In the genomic region with DNA sequence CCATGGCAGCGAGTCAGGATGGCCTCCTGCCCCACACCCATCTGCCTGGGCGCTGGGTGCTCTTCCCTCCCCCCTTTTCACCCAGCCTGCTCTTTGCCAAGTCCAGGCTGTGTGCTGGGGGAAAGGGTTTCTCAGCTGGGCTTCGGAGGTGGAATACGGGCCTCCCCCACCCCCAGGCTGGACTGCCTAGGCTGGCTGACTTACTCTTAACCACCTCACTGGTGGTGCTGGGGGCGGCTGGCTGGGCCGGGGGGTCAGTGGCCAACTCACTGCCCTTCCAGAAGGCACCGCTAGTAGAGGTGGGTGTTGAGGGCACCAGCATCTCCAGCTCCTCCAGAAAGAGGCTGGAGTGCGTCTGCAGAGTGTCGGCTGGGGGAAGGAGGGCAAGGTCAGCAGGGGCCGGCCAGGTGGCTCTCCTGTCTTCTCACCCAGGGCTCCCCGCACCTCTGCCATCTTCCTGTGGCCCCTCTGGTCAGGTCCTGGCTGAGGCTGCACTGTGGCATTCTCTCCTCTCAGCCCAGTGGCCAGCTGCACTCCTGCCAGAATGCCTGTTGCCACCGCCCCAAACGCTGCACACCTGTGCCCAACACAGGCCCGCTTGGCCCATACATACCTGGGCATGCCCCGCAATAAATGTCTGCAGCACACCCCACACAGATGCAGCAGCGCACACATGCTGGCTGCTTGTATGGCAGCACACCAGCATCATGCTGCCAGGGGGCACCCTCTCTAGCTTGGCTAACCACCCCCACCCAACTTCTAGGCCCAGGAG, we compare ENCODE assay signal across 18 cellular contexts.
DNase-seq lines count a peak whose midpoint lies in the region; ATAC-seq, FAIRE-seq and TF ChIP-seq lines count a peak whose summit lies in the region.
"Had no signal": no experiment of that assay in that cellular context is flagged by ENCODE, and none has a peak within 500 bp of the region (broad histone marks: within the 10 kb centered on the region; RNA-seq: fewer than 3 reads in every experiment).

No MANE protein-coding gene starts in this region.

- CTCF ChIA-PET in RWPE1 (lab: Yijun Ruan, JAX) = no interaction called here

- H3K27ac ChIP-seq in RWPE1 = peak overlapping the region; percentile 28; the same call in 1 of the 2 replicates
- H3K27ac ChIP-seq: BLaER1 had no signal

- H3K27ac Mint-ChIP-seq in activated T-cell treated with anti-CD3 and anti-CD28 coated beads, Interleukin-2, amount 50 U/mL, for 24 hours = peak overlapping the region; percentile 57
- H3K27ac Mint-ChIP-seq in stimulated activated memory B cell treated with anti-CD40 and anti-IgM and Interleukin-4, amounts not matched to agents 10 μg/mL and 1 μg/mL and 100 μg/mL, for 72 hours = peak overlapping the region; percentile 10

- DNase-seq in activated T-cell treated with anti-CD3 and anti-CD28 coated beads, Interleukin-2, amount 50 U/mL, for 24 hours = no peak
- DNase-seq in activated T-cell treated with anti-CD3 and anti-CD28 coated beads, Interleukin-2, amount 50 U/mL, for 48 hours = no peak
- DNase-seq in D721Med (ENCODE audit: insufficient read length, low spot score) = peak; percentile 21
- DNase-seq in RWPE1 (ENCODE audit: low spot score) = no peak
- no peak for DNase-seq in activated CD4-positive, alpha-beta T cell treated with anti-CD3 and anti-CD28 coated beads for 4 hours
- DNase-seq: 8988T; AML-193; Caco-2; CD8-positive, alpha-beta memory T cell; DMS 273 treated with DMSO at 0.1 percent for 48 hours had no signal

- H3K4me1 Mint-ChIP-seq in activated T-cell treated with anti-CD3 and anti-CD28 coated beads, Interleukin-2, amount 50 U/mL, for 24 hours (ENCODE audit: low read depth) = peaks cover 5% of the 10 kb centered on the region
- peaks cover 22% of the 10 kb centered on the region for H3K4me1 Mint-ChIP-seq in stimulated activated memory B cell treated with anti-CD40 and anti-IgM and Interleukin-4, amounts not matched to agents 10 μg/mL and 1 μg/mL and 100 μg/mL, for 72 hours

- peaks cover 83% of the 10 kb centered on the region for H3K36me3 Mint-ChIP-seq in activated T-cell treated with anti-CD3 and anti-CD28 coated beads, Interleukin-2, amount 50 U/mL, for 24 hours (ENCODE audit: low read depth)
- H3K36me3 Mint-ChIP-seq in stimulated activated memory B cell treated with anti-CD40 and anti-IgM and Interleukin-4, amounts not matched to agents 10 μg/mL and 1 μg/mL and 100 μg/mL, for 72 hours = peaks cover 72% of the 10 kb centered on the region

- ATAC-seq in stimulated activated memory B cell treated with anti-CD40 and anti-IgM and Interleukin-4, amounts not matched to agents 10 μg/mL and 1 μg/mL and 100 μg/mL, for 72 hours = no peak
- ATAC-seq in HG03565 (IDR thresholded peaks at IDR 0.05; ENCODE audit: unreplicated experiment) = no peak
- ATAC-seq: GM12878, HepG2, K562 had no signal

- no peak overlapping the region for H3K4me3 Mint-ChIP-seq in activated T-cell treated with anti-CD3 and anti-CD28 coated beads, Interleukin-2, amount 50 U/mL, for 24 hours
- H3K4me3 Mint-ChIP-seq in stimulated activated memory B cell treated with anti-CD40 and anti-IgM and Interleukin-4, amounts not matched to agents 10 μg/mL and 1 μg/mL and 100 μg/mL, for 72 hours = no peak overlapping the region
- H3K4me3 Mint-ChIP-seq: CD8-positive, alpha-beta memory T cell had no signal

- TF ChIP-seq CTCF in D721Med (IDR thresholded peaks at IDR 0.05; ENCODE audit: insufficient read depth, missing control alignments) (no peak), RWPE1 (conservative IDR thresholded peaks at IDR 0.05; ENCODE audit: low read depth) (no peak)

- no peaks in the 10 kb centered on the region for H3K9me3 Mint-ChIP-seq in activated T-cell treated with anti-CD3 and anti-CD28 coated beads, Interleukin-2, amount 50 U/mL, for 24 hours
- H3K9me3 Mint-ChIP-seq in stimulated activated memory B cell treated with anti-CD40 and anti-IgM and Interleukin-4, amounts not matched to agents 10 μg/mL and 1 μg/mL and 100 μg/mL, for 72 hours = no peaks in the 10 kb centered on the region
- H3K9me3 Mint-ChIP-seq: CD8-positive, alpha-beta memory T cell had no signal

- no peaks in the 10 kb centered on the region for H3K27me3 Mint-ChIP-seq in activated T-cell treated with anti-CD3 and anti-CD28 coated beads, Interleukin-2, amount 50 U/mL, for 24 hours
- H3K27me3 Mint-ChIP-seq in stimulated activated memory B cell treated with anti-CD40 and anti-IgM and Interleukin-4, amounts not matched to agents 10 μg/mL and 1 μg/mL and 100 μg/mL, for 72 hours = no peaks in the 10 kb centered on the region
- H3K27me3 Mint-ChIP-seq: CD8-positive, alpha-beta memory T cell had no signal

- no peak for FAIRE-seq in D721Med (lab: Jason Lieb, UNC)
- FAIRE-seq: GM12878, H1, HepG2, HTR-8/SVneo, K562 had no signal

- POLR2A ChIA-PET in RWPE1 (lab: Yijun Ruan, JAX; ENCODE audit: low non-redundant PET) = interaction anchor here (0.7 kb wide), 1 partner anchor 39 kb away, joined by 7 read pairs; no protein-coding TSS in a partner anchor
